In the genomic region with DNA sequence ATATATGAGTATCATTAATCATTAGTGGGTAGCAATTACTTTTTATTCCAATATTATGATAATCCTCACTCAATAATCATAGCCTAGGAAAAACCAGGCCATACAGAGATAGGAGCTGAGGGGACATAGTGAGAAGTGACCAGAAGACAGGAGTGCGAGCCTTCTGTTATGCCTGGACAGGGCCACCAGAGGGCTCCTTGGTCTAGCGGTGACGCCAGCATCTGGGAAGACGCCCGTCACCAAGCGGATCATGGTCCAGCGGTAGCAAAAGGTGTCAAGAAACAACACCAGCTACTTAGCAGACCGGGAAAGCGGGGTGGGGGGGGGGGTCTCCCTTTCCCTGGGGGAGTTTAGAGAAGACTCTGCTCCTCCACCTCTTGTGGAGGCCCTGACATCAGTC, we compare ENCODE assay signal across 6 cellular contexts. TPM values are rescaled to one million over a fixed set of nuclear protein-coding genes. Genes with fewer than 3 reads are reported as not detected.
DNase-seq lines count a peak whose midpoint lies in the region; ATAC-seq and TF ChIP-seq lines count a peak whose summit lies in the region.
"Not testable (repeated sequence)": the region's sequence is repeated elsewhere in the genome, so short reads cannot be mapped to it uniquely, and the experiment has no call there.

No MANE protein-coding gene starts in this region.

- DNase-seq in Calu3 (peak; percentile 56), MG63 (peak; percentile 31), left lobe of liver (ENCODE audit: low spot score) (peak; percentile 68)
- peak; percentile 42 for DNase-seq in activated CD4-positive, alpha-beta T cell treated with anti-CD3 and anti-CD28 coated beads for 36 hours
- DNase-seq in effector memory CD8-positive, alpha-beta T cell, result not testable (repeated sequence)
- peak; percentile 51 for DNase-seq in stimulated activated CD4-positive, alpha-beta T cell treated with anti-CD3 and anti-CD28 coated beads, Interleukin-15, amount 100 ng/mL, for 24 hours

- CTCF ChIA-PET in Calu3 (lab: Charles Lee), result interaction anchor here (0.6 to 2.6 kb wide), 2 partner anchors 104 to 115 kb away, joined by 3 to 12 read pairs; no protein-coding TSS in a partner anchor
- CTCF ChIA-PET in activated CD4-positive, alpha-beta T cell treated with anti-CD3 and anti-CD28 coated beads for 36 hours (lab: Charles Lee), result interaction anchor here (0.6 to 3.7 kb wide), 4 partner anchors 12 to 104 kb away, joined by 3 to 22 read pairs (median 6); partner anchors contain the start of gene CIDEB

- not testable (repeated sequence) for H3K36me3 Mint-ChIP-seq in Calu3 (ENCODE audit: insufficient read depth, unreplicated experiment); activated CD4-positive, alpha-beta T cell treated with anti-CD3 and anti-CD28 coated beads for 36 hours (ENCODE audit: low read depth)
- H3K36me3 Mint-ChIP-seq in effector memory CD8-positive, alpha-beta T cell (ENCODE audit: insufficient read depth), result peaks cover 19% of the 10 kb centered on the region

- intact Hi-C loops in Calu3 (cut with micrococcal nuclease; ENCODE audit: unreplicated experiment), result loop anchor here (1.0 kb wide), 1 partner anchor 108 kb away; no protein-coding TSS in a partner anchor
- intact Hi-C loops in activated CD4-positive, alpha-beta T cell treated with anti-CD3 and anti-CD28 coated beads for 36 hours (cut with DNase I, micrococcal nuclease), result not testable (repeated sequence)

- H3K27me3 ChIP-seq in MG63, result not testable (repeated sequence)

- peak; percentile 46 for TF ChIP-seq CTCF in Calu3 (IDR thresholded peaks at IDR 0.05; ENCODE audit: unreplicated experiment)

- H3K4me3 Mint-ChIP-seq in Calu3 (ENCODE audit: low read depth, unreplicated experiment); activated CD4-positive, alpha-beta T cell treated with anti-CD3 and anti-CD28 coated beads for 36 hours: not testable (repeated sequence)
- peak overlapping the region; percentile 48 to 59 for H3K4me3 Mint-ChIP-seq in effector memory CD8-positive, alpha-beta T cell

- POLR2A ChIA-PET in activated CD4-positive, alpha-beta T cell treated with anti-CD3 and anti-CD28 coated beads for 36 hours (lab: Charles Lee), result not testable (repeated sequence)

- H3K4me3 ChIP-seq in MG63, result not testable (repeated sequence)

- H3K27ac Mint-ChIP-seq in Calu3 (ENCODE audit: unreplicated experiment); activated CD4-positive, alpha-beta T cell treated with anti-CD3 and anti-CD28 coated beads for 36 hours: not testable (repeated sequence)
- H3K27ac Mint-ChIP-seq in effector memory CD8-positive, alpha-beta T cell, result peak overlapping the region; percentile 39 to 90

- not testable (repeated sequence) for BruUV-seq in Calu3 (replicated peaks; lab: Mats Ljungman, UMichigan)

- not testable (repeated sequence) for H3K9me3 ChIP-seq in MG63

- not testable (repeated sequence) for ATAC-seq in activated CD4-positive, alpha-beta T cell treated with anti-CD3 and anti-CD28 coated beads for 36 hours; effector memory CD8-positive, alpha-beta T cell (replicated peaks); left lobe of liver

- not testable (repeated sequence) for H3K9me3 Mint-ChIP-seq in Calu3 (ENCODE audit: low read depth, unreplicated experiment); activated CD4-positive, alpha-beta T cell treated with anti-CD3 and anti-CD28 coated beads for 36 hours (ENCODE audit: low read depth); effector memory CD8-positive, alpha-beta T cell

- H3K27me3 Mint-ChIP-seq in Calu3 (ENCODE audit: unreplicated experiment); effector memory CD8-positive, alpha-beta T cell: not testable (repeated sequence)
- H3K27me3 Mint-ChIP-seq in activated CD4-positive, alpha-beta T cell treated with anti-CD3 and anti-CD28 coated beads for 36 hours, result peaks cover 18% of the 10 kb centered on the region

- peaks cover 12% of the 10 kb centered on the region for H3K4me1 Mint-ChIP-seq in Calu3 (ENCODE audit: low read depth, unreplicated experiment)
- H3K4me1 Mint-ChIP-seq in activated CD4-positive, alpha-beta T cell treated with anti-CD3 and anti-CD28 coated beads for 36 hours, result peaks cover 18% of the 10 kb centered on the region
- peaks cover 51 to 58% of the 10 kb centered on the region in 2 donors for H3K4me1 Mint-ChIP-seq in effector memory CD8-positive, alpha-beta T cell (ENCODE audit: low read depth in 2 of 2)

- H3K36me3 ChIP-seq in MG63, result not testable (repeated sequence)

RNA-seq across cellular contexts. Expression of gene ADCY4, which starts 7.0 kb away (rescaled TPM):
- 3.0 and 3.4 TPM in 2 replicates for total RNA-seq in Calu3 (2022)
- total RNA-seq in MG63 (2014; rRNA removed; shearing (Covaris generic); ENCODE audit: low replicate concordance), result not detected in 2 replicates
- 1 to 10 TPM; 1.4 to 1.8 TPM for total RNA-seq in activated CD4-positive, alpha-beta T cell treated with anti-CD3 and anti-CD28 coated beads for 36 hours
- total RNA-seq in left lobe of liver, result 5.5 TPM

RNA-seq across cellular contexts. Expression of gene RIPK3, which starts 11.9 kb away (rescaled TPM):
- total RNA-seq in Calu3 (2022) (11.0 and 12.6 TPM in 2 replicates), left lobe of liver (0.68 TPM)
- total RNA-seq in MG63 (2014; rRNA removed; shearing (Covaris generic); ENCODE audit: low replicate concordance), result not detected in 2 replicates
- total RNA-seq in activated CD4-positive, alpha-beta T cell treated with anti-CD3 and anti-CD28 coated beads for 36 hours, result 1 to 10 TPM; 8.9 to 9.4 TPM

RNA-seq across cellular contexts. Expression of gene LTB4R, which starts 16.6 kb away (rescaled TPM):
- total RNA-seq in Calu3 (2022), result 13.4 and 18.7 TPM in 2 replicates
- total RNA-seq in MG63 (2014; rRNA removed; shearing (Covaris generic); ENCODE audit: low replicate concordance), result 1.4 and 1.5 TPM in 2 replicates
- 10 to 100 TPM; 10.1 to 14.2 TPM for total RNA-seq in activated CD4-positive, alpha-beta T cell treated with anti-CD3 and anti-CD28 coated beads for 36 hours
- 7.2 TPM for total RNA-seq in left lobe of liver

RNA-seq across cellular contexts. Expression of gene LTB4R2, which starts 18.0 kb away (rescaled TPM):
- total RNA-seq in Calu3 (2022) (19.3 and 25.8 TPM in 2 replicates), left lobe of liver (6.9 TPM)
- 0.59 and 0.82 TPM in 2 replicates for total RNA-seq in MG63 (2014; rRNA removed; shearing (Covaris generic); ENCODE audit: low replicate concordance)
- 1 to 10 TPM; 7.5 to 9.5 TPM for total RNA-seq in activated CD4-positive, alpha-beta T cell treated with anti-CD3 and anti-CD28 coated beads for 36 hours

RNA-seq across cellular contexts. Expression of gene CIDEB, which starts 20.1 kb away (rescaled TPM):
- 0.17 TPM in 1 of 2 replicates, not detected in the other for total RNA-seq in Calu3 (2022)
- not detected in 2 replicates for total RNA-seq in MG63 (2014; rRNA removed; shearing (Covaris generic); ENCODE audit: low replicate concordance)
- 10 to 100 TPM; 11.1 to 14.0 TPM for total RNA-seq in activated CD4-positive, alpha-beta T cell treated with anti-CD3 and anti-CD28 coated beads for 36 hours
- 216 TPM for total RNA-seq in left lobe of liver
